Comparison of ENCODE assay signal across 20 cellular contexts in the genomic region with DNA sequence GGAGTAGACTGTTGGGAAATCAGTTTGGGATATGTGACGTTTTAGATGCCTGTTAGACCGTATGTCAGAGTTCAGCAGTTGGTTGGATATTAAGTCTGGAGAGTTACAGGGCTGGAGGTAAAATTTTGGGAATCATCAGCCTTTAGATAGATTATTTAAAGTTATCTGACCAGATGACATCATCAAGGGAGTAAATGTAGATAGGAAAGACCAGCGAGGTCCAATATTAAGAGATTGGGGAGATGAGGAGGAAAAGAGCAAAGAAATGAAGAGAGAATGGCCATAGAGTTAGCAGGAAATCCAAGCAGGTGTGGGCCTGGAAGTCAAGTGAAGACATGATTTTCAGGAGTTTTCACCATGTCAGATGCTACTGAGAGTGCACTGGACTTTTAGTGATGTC. TPM values are rescaled to one million over a fixed set of nuclear protein-coding genes. Genes with fewer than 3 reads are reported as not detected.
DNase-seq lines count a peak whose midpoint lies in the region; ATAC-seq and TF ChIP-seq lines count a peak whose summit lies in the region.
"Had no signal": no experiment of that assay in that cellular context is flagged by ENCODE, and none has a peak within 500 bp of the region (broad histone marks: within the 10 kb centered on the region; RNA-seq: fewer than 3 reads in every experiment).

No MANE protein-coding gene starts in this region.

- no peak for ATAC-seq in left ventricle myocardium superior
- no peak for ATAC-seq in GM21529 (IDR thresholded peaks at IDR 0.05; ENCODE audit: unreplicated experiment)
- ATAC-seq in HG03521 (IDR thresholded peaks at IDR 0.05; ENCODE audit: unreplicated experiment), result no peak
- ATAC-seq in body of pancreas, result no peak
- ATAC-seq: A549 had no signal

- peak overlapping the region; percentile 95 for H3K27ac ChIP-seq in left ventricle myocardium inferior (replicated peaks)
- no peak overlapping the region for H3K27ac ChIP-seq in endodermal cell (ENCODE audit: low read depth, low read length)
- peak overlapping the region; percentile 6 for H3K27ac ChIP-seq in vagina
- H3K27ac ChIP-seq in body of pancreas, result no peak overlapping the region
- H3K27ac ChIP-seq: A549, PC-9 had no signal

- peak overlapping the region; percentile 86 for H3K4me3 ChIP-seq in left ventricle myocardium inferior
- H3K4me3 ChIP-seq in Loucy (ENCODE audit: low read length, poor library complexity, severe bottlenecking), result peak overlapping the region; percentile 99
- H3K4me3 ChIP-seq in endodermal cell (ENCODE audit: low read length), result peak overlapping the region; percentile 42
- H3K4me3 ChIP-seq in vagina, result no peak overlapping the region
- H3K4me3 ChIP-seq in body of pancreas, result no peak overlapping the region
- H3K4me3 ChIP-seq: A549, PC-9 had no signal

- H3K4me3 Mint-ChIP-seq in endodermal cell, result no peak overlapping the region
- H3K4me3 Mint-ChIP-seq: CD8-positive, alpha-beta memory T cell; H9 had no signal

- peaks cover 13% of the 10 kb centered on the region for H3K4me1 Mint-ChIP-seq in endodermal cell

- peaks cover 40% of the 10 kb centered on the region for H4K20me1 ChIP-seq in Loucy (ENCODE audit: insufficient read depth, low read length, poor library complexity, severe bottlenecking)

- WGBS in endodermal cell (ENCODE audit: insufficient coverage in 1 of 2, insufficient read length in 1 of 2), 2 experiments, result 65 to 67% methylated on average over 3 of the region's 3 CpGs
- 53 to 62% methylated on average over 3 of the region's 3 CpGs for WGBS in body of pancreas, 2 donors

- no peak overlapping the region for H3K27ac Mint-ChIP-seq in endodermal cell
- H3K27ac Mint-ChIP-seq: CD8-positive, alpha-beta memory T cell; H9 had no signal

- H3K27me3 ChIP-seq in left ventricle myocardium inferior (ENCODE audit: low read depth) (no peaks in the 10 kb centered on the region), Loucy (ENCODE audit: insufficient read depth, low read length, poor library complexity, severe bottlenecking) (peaks cover 4% of the 10 kb centered on the region), endodermal cell (ENCODE audit: control insufficient read depth, insufficient read depth, low read length, poor library complexity, severe bottlenecking) (no peaks in the 10 kb centered on the region), vagina (no peaks in the 10 kb centered on the region), body of pancreas (no peaks in the 10 kb centered on the region)

- H3K9ac ChIP-seq in Loucy (ENCODE audit: low read depth, low read length, poor library complexity, severe bottlenecking), result peak overlapping the region; percentile 99
- H3K9ac ChIP-seq in endodermal cell (ENCODE audit: extremely low read depth, low read length, poor library complexity, severe bottlenecking), result no peak overlapping the region
- H3K9ac ChIP-seq: SK-N-SH had no signal

- H3K9me3 ChIP-seq in left ventricle myocardium inferior (replicated peaks), result no peaks in the 10 kb centered on the region
- no peaks in the 10 kb centered on the region for H3K9me3 ChIP-seq in Loucy (ENCODE audit: insufficient read depth, low read depth, low read length)
- peaks cover 7% of the 10 kb centered on the region for H3K9me3 ChIP-seq in endodermal cell (ENCODE audit: control insufficient read depth, low read length)
- no peaks in the 10 kb centered on the region for H3K9me3 ChIP-seq in vagina
- no peaks in the 10 kb centered on the region for H3K9me3 ChIP-seq in body of pancreas
- H3K9me3 ChIP-seq: A549, SK-N-SH had no signal

- TF ChIP-seq CTCF in left ventricle myocardium inferior (IDR thresholded peaks at IDR 0.05; ENCODE audit: borderline replicate concordance) (no peak), Loucy (conservative IDR thresholded peaks at IDR 0.05; ENCODE audit: low read length) (no peak), endodermal cell (conservative IDR thresholded peaks at IDR 0.05) (no peak), vagina (IDR thresholded peaks at IDR 0.05) (no peak), body of pancreas (IDR thresholded peaks at IDR 0.05) (no peak)

- TF ChIP-seq POLR2A in vagina (IDR thresholded peaks at IDR 0.05) (no peak), body of pancreas (IDR thresholded peaks at IDR 0.05) (no peak)

- peaks cover 19% of the 10 kb centered on the region for H3K36me3 Mint-ChIP-seq in endodermal cell (ENCODE audit: low read depth)

- no peaks in the 10 kb centered on the region for H3K27me3 Mint-ChIP-seq in endodermal cell (ENCODE audit: insufficient read depth)
- H3K27me3 Mint-ChIP-seq: CD8-positive, alpha-beta memory T cell had no signal

- DNase-seq in left ventricle myocardium inferior, result no peak
- DNase-seq in left ventricle myocardium superior, result no peak
- DNase-seq in endodermal cell, result no peak
- no peak for DNase-seq in vagina (ENCODE audit: extremely low spot score in 2 of 2)
- no peak for DNase-seq in body of pancreas
- DNase-seq: CD8-positive, alpha-beta memory T cell; EL; H9; KBM-7; NCI-H1092; NCI-H1694 treated with DMSO at 0.1 percent for 48 hours; NCI-H345; NCI-H526 treated with DMSO at 0.1 percent for 48 hours; NK-92 treated with Interleukin-12 subunit alpha and Interleukin-12 subunit beta, amount 100 ng/mL, for 24 hours; PC-9; SK-N-SH had no signal

- H3K9me3 Mint-ChIP-seq in endodermal cell, result no peaks in the 10 kb centered on the region
- H3K9me3 Mint-ChIP-seq: CD8-positive, alpha-beta memory T cell; H9 had no signal

- no peaks in the 10 kb centered on the region for H3F3A ChIP-seq in Loucy (ENCODE audit: low read depth)

- H3K36me3 ChIP-seq in left ventricle myocardium inferior (peaks cover 43% of the 10 kb centered on the region), Loucy (ENCODE audit: insufficient read depth, low read length) (peaks cover 18% of the 10 kb centered on the region), endodermal cell (ENCODE audit: control insufficient read depth, insufficient read depth, low read length) (peaks cover 54% of the 10 kb centered on the region), vagina (peaks cover 0 to 32% of the 10 kb centered on the region in 2 donors), body of pancreas (replicated peaks in 1 of 2; ENCODE audit: insufficient read depth in 1 of 2, low read depth in 2 of 2) (no peaks in the 10 kb centered on the region)

- H3K79me2 ChIP-seq in Loucy (ENCODE audit: insufficient read depth, low read length), result peaks cover 44% of the 10 kb centered on the region

- H2AFZ ChIP-seq in Loucy (ENCODE audit: low read length), result no peak overlapping the region
- H2AFZ ChIP-seq: PC-9 had no signal

- H3K4me1 ChIP-seq in left ventricle myocardium inferior (peaks cover 61% of the 10 kb centered on the region), Loucy (ENCODE audit: insufficient read depth, low read length, poor library complexity, severe bottlenecking) (peaks cover 35% of the 10 kb centered on the region), endodermal cell (ENCODE audit: control insufficient read depth, insufficient read depth, low read length) (peaks cover 4% of the 10 kb centered on the region), vagina (peaks cover 38% of the 10 kb centered on the region), body of pancreas (peaks cover 37% of the 10 kb centered on the region)

- peak overlapping the region; percentile 86 for H3K4me2 ChIP-seq in Loucy (ENCODE audit: low read depth, low read length, poor library complexity, severe bottlenecking)
- H3K4me2 ChIP-seq: A549, PC-9 had no signal

- H3K9me2 ChIP-seq in Loucy (replicated peaks; ENCODE audit: low read depth, low read length), result no peaks in the 10 kb centered on the region
- H3K9me2 ChIP-seq: SK-N-SH had no signal

- intact Hi-C loops in left ventricle myocardium inferior (cut with micrococcal nuclease) (no loop called here), left ventricle myocardium superior (cut with micrococcal nuclease) (no loop called here), vagina (cut with DNase I) (loop anchor here (10.0 kb wide), 1 partner anchor 146 kb away; the partner anchor contains the start of genes GTF2E1 and RABL3), body of pancreas (cut with DNase I) (no loop called here)

RNA-seq across cellular contexts. Expression of gene NDUFB4, which starts 3.1 kb away (rescaled TPM):
- total RNA-seq in left ventricle myocardium inferior (556 TPM), left ventricle myocardium superior (645 TPM), endodermal cell (100 to 1,000 TPM; 144 to 181 TPM), vagina (82.5 TPM), body of pancreas (10 to 100 TPM; 15.8 to 60.7 TPM)
- polyA plus RNA-seq in endodermal cell (2013, experiment 1 of 2), result 301 TPM
- 285 TPM for polyA plus RNA-seq in endodermal cell (2013, experiment 2 of 2)

Comparison
In these comparisons a context has a peak if more than half of its experiments do, and no peak if none do; other contexts are left out.
1. H3K27ac ChIP-seq: peak in left ventricle myocardium inferior (single experiment) and vagina (single experiment); none in endodermal cell (single experiment) and body of pancreas (0 of 4).
2. H3K4me3 ChIP-seq: peak in left ventricle myocardium inferior (single experiment), Loucy (single experiment) and endodermal cell (single experiment); none in vagina (0 of 2) and body of pancreas (0 of 2).